8 cellular contexts compared by ENCODE assay signal in the genomic region with DNA sequence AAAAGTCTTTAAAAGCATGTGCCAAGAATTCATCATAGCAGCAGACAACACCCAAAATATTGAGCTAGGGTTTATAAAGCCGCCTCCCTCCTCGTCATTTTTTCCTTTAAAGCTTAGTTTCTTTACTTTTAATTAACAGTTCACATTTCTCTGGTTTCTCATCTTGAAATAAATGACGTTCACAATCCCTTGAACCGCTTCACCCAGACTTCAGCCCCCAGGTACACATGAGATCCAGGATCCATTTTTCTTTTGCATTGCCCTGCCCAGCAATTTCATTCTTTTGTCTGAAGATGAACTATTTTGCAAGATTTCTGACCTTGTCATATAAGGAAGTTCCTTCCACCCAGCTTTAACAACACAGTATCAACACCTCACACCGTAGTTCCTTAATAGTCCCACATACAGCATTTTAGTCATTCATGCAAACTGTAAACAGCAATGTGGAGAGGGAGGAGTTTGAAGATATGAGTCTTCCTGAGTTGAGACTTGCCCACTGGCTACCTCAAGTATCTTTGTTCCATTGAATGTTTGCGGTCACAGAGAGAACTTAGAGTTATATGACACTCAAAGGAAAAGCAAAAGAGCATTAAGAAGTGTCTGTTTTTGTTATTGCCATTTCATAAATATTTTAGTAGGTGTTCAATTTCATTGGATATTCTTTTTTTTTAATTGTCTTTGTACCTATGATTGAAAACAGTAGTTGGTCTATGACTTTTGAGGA. TPM values are rescaled to one million over a fixed set of nuclear protein-coding genes. Genes with fewer than 3 reads are reported as not detected.
DNase-seq lines count a peak whose midpoint lies in the region; ATAC-seq, FAIRE-seq and TF ChIP-seq lines count a peak whose summit lies in the region.

No MANE protein-coding gene starts in this region.

- H2AFZ ChIP-seq in K562 (ENCODE audit: low read depth, low read length) = peak overlapping the region; percentile 78

- no peaks in the 10 kb centered on the region for H4K20me1 ChIP-seq in K562 (replicated peaks; ENCODE audit: control insufficient read depth, insufficient read depth, low read length)

- in situ Hi-C loops in K562 (cut with MboI) = no loop called here

- FAIRE-seq in K562 (lab: Jason Lieb, UNC) = peak; percentile 92

- TF ChIP-seq CTCF in K562 (IDR thresholded peaks at IDR 0.05 in 2 of 3, conservative IDR thresholded peaks at IDR 0.05 in 1 of 3; ENCODE audit: insufficient read depth in 2 of 3, low read depth in 1 of 3, low read length in 3 of 3) (no peak), mucosa of descending colon (IDR thresholded peaks at IDR 0.05) (no peak)

- intact Hi-C loops in K562 (cut with micrococcal nuclease) = loop anchor here (2.0 kb wide), 1 partner anchor 34 kb away; a partner anchor contains a TSS
- intact Hi-C loops in mucosa of descending colon (cut with DNase I, micrococcal nuclease) = loop anchor here in 1 of 2 donors (10.0 kb wide), 1 partner anchor 90 kb away; no protein-coding TSS in a partner anchor

- H3K79me2 ChIP-seq in K562 (ENCODE audit: control insufficient read depth, insufficient read depth, low read length) = peaks cover 4% of the 10 kb centered on the region; the same call in 1 of the 3 replicates

- DNase-seq in DMS79 treated with DMSO at 0.1 percent for 48 hours (lab: John Stamatoyannopoulos, UW) = peak; percentile 83
- DNase-seq in NCI-H226 = peak; percentile 27
- peak; percentile 22 to 90 (median 52) for DNase-seq in K562 (ENCODE audit: extremely low read depth in 1 of 4, low spot score in 3 of 4)
- peak in 1 of 3 donors; percentile 40 for DNase-seq in mucosa of descending colon
- no peak for DNase-seq in NCI-H748 (lab: John Stamatoyannopoulos, UW; ENCODE audit: unreplicated experiment)
- DNase-seq in NCI-H524 treated with DMSO at 0.1 percent for 48 hours (lab: John Stamatoyannopoulos, UW) = no peak
- DNase-seq in A172 (ENCODE audit: low spot score) = no peak

- peak overlapping the region in 1 of 2 experiments; percentile 64; a peak in 2 of 4 replicates for H3K9ac ChIP-seq in K562 (ENCODE audit: insufficient read depth in 1 of 2, low read depth in 2 of 2, low read length in 2 of 2)

- CTCF ChIA-PET in K562 (lab: Yijun Ruan, JAX; ENCODE audit: low intra/inter-chr PET ratio) = interaction anchor here (0.6 kb wide), 1 partner anchor 12 kb away, joined by 6 read pairs; no protein-coding TSS in a partner anchor

- peak overlapping the region; percentile 75 for H3K4me2 ChIP-seq in K562 (ENCODE audit: insufficient read depth, low read length)

- no peaks in the 10 kb centered on the region for H3K27me3 ChIP-seq in K562 (ENCODE audit: control insufficient read depth in 2 of 2, insufficient read depth in 2 of 2, low read length in 2 of 2)

- no peak for TF ChIP-seq RAD21 in K562 (CRISPR knock-in tag; conservative IDR thresholded peaks at IDR 0.05 in 1 of 2, IDR thresholded peaks at IDR 0.05 in 1 of 2)

- H3K4me3 ChIP-seq in K562 (peak overlapping the region; percentile 9; the same call in 1 of the 2 replicates), mucosa of descending colon (no peak overlapping the region)

- peak; percentile 90 for ATAC-seq in K562
- peak; percentile 90 for ATAC-seq in mucosa of descending colon
- no peak for ATAC-seq in HG03095 (IDR thresholded peaks at IDR 0.05; ENCODE audit: unreplicated experiment)

- H3K4me1 ChIP-seq in K562 (replicated peaks in 1 of 2; ENCODE audit: control insufficient read depth in 2 of 2, insufficient read depth in 2 of 2, low read length in 2 of 2) (peaks cover 3 to 51% of the 10 kb centered on the region in 2 experiments; a peak in 4 of 5 replicates), mucosa of descending colon (ENCODE audit: low read depth) (peaks cover 58% of the 10 kb centered on the region)

- POLR2A ChIA-PET in K562 (lab: Yijun Ruan, JAX) = interaction anchor here (0.6 to 1.6 kb wide), 10 partner anchors 10 to 37 kb away, joined by 3 to 6 read pairs (median 3); no protein-coding TSS in a partner anchor

- WGBS in K562 (ENCODE audit: insufficient coverage, low coverage, missing lambda C conversion rate) = 11% methylated on average over 6 of the region's 6 CpGs

- H3K9me3 ChIP-seq in K562 (replicated peaks; ENCODE audit: control insufficient read depth, insufficient read depth, low read depth, low read length) = no peaks in the 10 kb centered on the region
- no peaks in the 10 kb centered on the region for H3K9me3 ChIP-seq in mucosa of descending colon

- H3K36me3 ChIP-seq in K562 (ENCODE audit: control insufficient read depth, insufficient read depth, low read length) = peaks cover 3% of the 10 kb centered on the region; the same call in 1 of the 3 replicates
- H3K36me3 ChIP-seq in mucosa of descending colon (ENCODE audit: low read depth) = no peaks in the 10 kb centered on the region

- TF ChIP-seq EP300 in K562 (IDR thresholded peaks at IDR 0.05; ENCODE audit: low read length) = peak; percentile 79

- 0 out of 2 replicates have a peak, but pooled peaks have one; percentile 28 for TF ChIP-seq POLR2A in K562 (conservative IDR thresholded peaks at IDR 0.05)

- H3K27ac ChIP-seq in K562 (ENCODE audit: extremely low read depth, low read depth, low read length) = peak overlapping the region; percentile 88

- no TSS peak for BruUV-seq in K562 (replicated peaks; lab: Mats Ljungman, UMichigan)

- H3K9me1 ChIP-seq in K562 (ENCODE audit: control insufficient read depth, insufficient read depth, low read length) = no peaks in the 10 kb centered on the region

TF ChIP-seq in K562, 482 proteins besides CTCF, POLR2A, EP300 and RAD21 (continues in another document):
- TF ChIP-seq, protein P1, sequence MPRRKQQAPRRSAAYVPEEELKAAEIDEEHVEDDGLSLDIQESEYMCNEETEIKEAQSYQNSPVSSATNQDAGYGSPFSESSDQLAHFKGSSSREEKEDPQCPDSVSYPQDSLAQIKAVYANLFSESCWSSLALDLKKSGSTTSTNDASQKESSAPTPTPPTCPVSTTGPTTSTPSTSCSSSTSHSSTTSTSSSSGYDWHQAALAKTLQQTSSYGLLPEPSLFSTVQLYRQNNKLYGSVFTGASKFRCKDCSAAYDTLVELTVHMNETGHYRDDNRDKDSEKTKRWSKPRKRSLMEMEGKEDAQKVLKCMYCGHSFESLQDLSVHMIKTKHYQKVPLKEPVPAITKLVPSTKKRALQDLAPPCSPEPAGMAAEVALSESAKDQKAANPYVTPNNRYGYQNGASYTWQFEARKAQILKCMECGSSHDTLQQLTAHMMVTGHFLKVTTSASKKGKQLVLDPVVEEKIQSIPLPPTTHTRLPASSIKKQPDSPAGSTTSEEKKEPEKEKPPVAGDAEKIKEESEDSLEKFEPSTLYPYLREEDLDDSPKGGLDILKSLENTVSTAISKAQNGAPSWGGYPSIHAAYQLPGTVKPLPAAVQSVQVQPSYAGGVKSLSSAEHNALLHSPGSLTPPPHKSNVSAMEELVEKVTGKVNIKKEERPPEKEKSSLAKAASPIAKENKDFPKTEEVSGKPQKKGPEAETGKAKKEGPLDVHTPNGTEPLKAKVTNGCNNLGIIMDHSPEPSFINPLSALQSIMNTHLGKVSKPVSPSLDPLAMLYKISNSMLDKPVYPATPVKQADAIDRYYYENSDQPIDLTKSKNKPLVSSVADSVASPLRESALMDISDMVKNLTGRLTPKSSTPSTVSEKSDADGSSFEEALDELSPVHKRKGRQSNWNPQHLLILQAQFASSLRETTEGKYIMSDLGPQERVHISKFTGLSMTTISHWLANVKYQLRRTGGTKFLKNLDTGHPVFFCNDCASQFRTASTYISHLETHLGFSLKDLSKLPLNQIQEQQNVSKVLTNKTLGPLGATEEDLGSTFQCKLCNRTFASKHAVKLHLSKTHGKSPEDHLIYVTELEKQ (CRISPR knock-in tag; IDR thresholded peaks at IDR 0.05) = no peak

RNA-seq across cellular contexts. Expression of a gene that starts 35.3 kb away (rescaled TPM):
- 23.3 and 112 TPM in 2 replicates for total RNA-seq in K562 (2011; cell fraction: chromatin; rRNA removed; ENCODE audit: low replicate concordance)
- 24.3 and 27.0 TPM in 2 replicates for total RNA-seq in K562 (2011; cell fraction: nucleolus; rRNA removed)
- 34.6 and 38.8 TPM in 2 replicates for total RNA-seq in K562 (2011; cell fraction: nucleoplasm; rRNA removed)
- total RNA-seq in K562 (2014; rRNA removed) = 696 and 1,428 TPM in 2 replicates
- 461 and 476 TPM in 2 replicates for total RNA-seq in K562 (2014; rRNA removed; fragmentation: Illumina TruSeq; extraction: Trizol)
- total RNA-seq in K562 (2015; rRNA removed; fragmentation: Illumina TruSeq; extraction: Trizol) = 488 and 504 TPM in 2 replicates
- total RNA-seq in K562 (2021) = 337 and 346 TPM in 2 replicates
- polyA plus RNA-seq in K562 (2011; rRNA removed) = 96.9 and 147 TPM in 2 replicates
- polyA plus RNA-seq in K562 (2011; cell fraction: cytosol; rRNA removed) = 33.9 and 55.7 TPM in 2 replicates
- polyA plus RNA-seq in K562 (2011; cell fraction: nucleus; rRNA removed) = 25.6 and 30.5 TPM in 2 replicates
- 217 and 328 TPM in 2 replicates for polyA plus RNA-seq in K562 (2012)
- 455 and 517 TPM in 2 replicates for polyA plus RNA-seq in K562 (2014; fragmentation: Illumina TruSeq; extraction: Trizol)
- polyA plus RNA-seq in K562 (2014; fragmentation: Nextera tagmentation; extraction: Ambion mirVana) = 100 to 1,000 TPM; 468 to 510 TPM
- 1,244 and 1,576 TPM in 2 replicates for polyA plus RNA-seq in K562 (2014; rRNA removed)
- polyA minus RNA-seq in K562 (2011; rRNA and poly(A)+ RNA removed) = 106 and 118 TPM in 2 replicates
- 54.5 and 56.8 TPM in 2 replicates for polyA minus RNA-seq in K562 (2011; cell fraction: cytosol; rRNA and poly(A)+ RNA removed)
- 30.0 and 70.6 TPM in 2 replicates for polyA minus RNA-seq in K562 (2011; cell fraction: nucleus; rRNA and poly(A)+ RNA removed)
- 100 to 1,000 TPM in 1 of 3 donors, 10 to 100 TPM in 2; 43.6 to 103 (median 67.9) TPM for total RNA-seq in mucosa of descending colon
- total RNA-seq in A172 (2014; rRNA removed; shearing (Covaris generic)) = 397 and 540 TPM in 2 replicates

RNA-seq across cellular contexts. Expression of a gene that starts 58.8 kb away (rescaled TPM):
- total RNA-seq in K562 (2011; cell fraction: chromatin; rRNA removed; ENCODE audit: low replicate concordance) = 21.1 and 37.3 TPM in 2 replicates
- 16.8 and 19.3 TPM in 2 replicates for total RNA-seq in K562 (2011; cell fraction: nucleolus; rRNA removed)
- total RNA-seq in K562 (2011; cell fraction: nucleoplasm; rRNA removed) = 28.0 and 54.0 TPM in 2 replicates
- total RNA-seq in K562 (2014; rRNA removed) = 36.2 and 54.9 TPM in 2 replicates
- 52.1 and 54.4 TPM in 2 replicates for total RNA-seq in K562 (2014; rRNA removed; fragmentation: Illumina TruSeq; extraction: Trizol)
- 32.5 and 38.1 TPM in 2 replicates for total RNA-seq in K562 (2015; rRNA removed; fragmentation: Illumina TruSeq; extraction: Trizol)
- 50.2 and 51.9 TPM in 2 replicates for total RNA-seq in K562 (2021)
- polyA plus RNA-seq in K562 (2011; rRNA removed) = 64.1 and 78.2 TPM in 2 replicates
- 29.7 and 49.3 TPM in 2 replicates for polyA plus RNA-seq in K562 (2011; cell fraction: cytosol; rRNA removed)
- polyA plus RNA-seq in K562 (2011; cell fraction: nucleus; rRNA removed) = 45.1 and 60.4 TPM in 2 replicates
- polyA plus RNA-seq in K562 (2012) = 34.4 and 50.9 TPM in 2 replicates
- 41.6 and 52.1 TPM in 2 replicates for polyA plus RNA-seq in K562 (2014; fragmentation: Illumina TruSeq; extraction: Trizol)
- polyA plus RNA-seq in K562 (2014; fragmentation: Nextera tagmentation; extraction: Ambion mirVana) = 100 to 1,000 TPM; 215 to 231 TPM
- polyA plus RNA-seq in K562 (2014; rRNA removed) = 55.3 and 74.1 TPM in 2 replicates
- polyA minus RNA-seq in K562 (2011; rRNA and poly(A)+ RNA removed) = 36.3 and 40.6 TPM in 2 replicates
- polyA minus RNA-seq in K562 (2011; cell fraction: cytosol; rRNA and poly(A)+ RNA removed) = 11.5 and 13.2 TPM in 2 replicates
- polyA minus RNA-seq in K562 (2011; cell fraction: nucleus; rRNA and poly(A)+ RNA removed) = 16.8 and 28.3 TPM in 2 replicates
- 10 to 100 TPM; 24.0 to 29.5 (median 26.2) TPM for total RNA-seq in mucosa of descending colon
- 39.3 and 42.3 TPM in 2 replicates for total RNA-seq in A172 (2014; rRNA removed; shearing (Covaris generic))

Comparison
In these comparisons a context has a peak if more than half of its experiments do, and no peak if none do; other contexts are left out.
1. DNase-seq: peak in DMS79 treated with DMSO at 0.1 percent for 48 hours (single experiment), NCI-H226 (single experiment) and K562 (4 of 4); none in NCI-H748 (single experiment), NCI-H524 treated with DMSO at 0.1 percent for 48 hours (single experiment) and A172 (single experiment).